In genomic region chr13:93218583-93218982, GRCh38 we compare ENCODE assay signal across 1 cellular context.
TF ChIP-seq lines count a peak whose summit lies in the region.

No MANE protein-coding gene starts in this region.

TF ChIP-seq in K562, 482 proteins besides CTCF, POLR2A, EP300 and RAD21:
- TF ChIP-seq NFATC3 (IDR thresholded peaks at IDR 0.05) = no peak
- TF ChIP-seq ATF3 (IDR thresholded peaks at IDR 0.05) = no peak
- 0 out of 2 replicates have a peak, but pooled peaks have one; percentile 3 for TF ChIP-seq ATF3 (CRISPR knock-in tag; conservative IDR thresholded peaks at IDR 0.05)
TF ChIP-seq in K562: peak in this region for 1.
